ENCODE assay signal across 8 cellular contexts in genomic region chr16:72664480-72665408, GRCh38.
DNase-seq lines count a peak whose midpoint lies in the region; ATAC-seq, FAIRE-seq and TF ChIP-seq lines count a peak whose summit lies in the region.

No MANE protein-coding gene starts in this region.

- peak; percentile 54 for FAIRE-seq in pancreas (lab: Jason Lieb, UNC)

- POLR2A ChIA-PET in activated naive CD8-positive, alpha-beta T cell treated with anti-CD3 and anti-CD28 coated beads, Interleukin-2, amount 10 ng/mL, durations not matched to agents 7 days and 5 days (lab: Charles Lee): interaction anchor here (0.6 to 1.4 kb wide), 3 partner anchors 9 to 418 kb away, joined by 3 to 5 read pairs (median 4); no protein-coding TSS in a partner anchor

- peak overlapping the region; percentile 99 for H3K27ac Mint-ChIP-seq in activated naive CD8-positive, alpha-beta T cell treated with anti-CD3 and anti-CD28 coated beads, Interleukin-2, amount 10 ng/mL, durations not matched to agents 7 days and 5 days

- H3K27me3 Mint-ChIP-seq in activated naive CD8-positive, alpha-beta T cell treated with anti-CD3 and anti-CD28 coated beads, Interleukin-2, amount 10 ng/mL, durations not matched to agents 7 days and 5 days: no peaks in the 10 kb centered on the region

- peak overlapping the region; percentile 79 for H3K4me3 ChIP-seq in GM12865 (ENCODE audit: low read depth, low read length)
- peak overlapping the region; percentile 62 to 81 (median 71) for H3K4me3 ChIP-seq in pancreas
- H3K4me3 ChIP-seq in tibial nerve: peak overlapping the region; percentile 51 to 76 (median 72)

- DNase-seq in GM12865 (ENCODE audit: low read depth): peak; percentile 99
- peak; percentile 94 for DNase-seq in NCI-H1105 treated with DMSO at 0.1 percent for 48 hours (lab: John Stamatoyannopoulos, UW)
- DNase-seq in SKM-1 treated with dmso at 0.1 percent for 144 hours (lab: John Stamatoyannopoulos, UW; ENCODE audit: unreplicated experiment): peak; percentile 96
- peak; percentile 89 for DNase-seq in activated naive CD8-positive, alpha-beta T cell treated with anti-CD3 and anti-CD28 coated beads, Interleukin-2, amount 10 ng/mL, durations not matched to agents 7 days and 5 days
- peak; percentile 95 for DNase-seq in Right ventricle myocardium superior
- DNase-seq in pancreas: peak; percentile 89 to 98 (median 96)
- DNase-seq in tibial nerve (ENCODE audit: low spot score in 2 of 2): peak; percentile 91 to 96

- H3K27ac ChIP-seq in pancreas (no peak overlapping the region), tibial nerve (peak overlapping the region in 3 of 4 donors; percentile 41 to 76 (median 73))

- intact Hi-C loops in Right ventricle myocardium superior (cut with DNase I) (no loop called here), pancreas (cut with DNase I) (no loop called here)

- ATAC-seq in HG02678 (IDR thresholded peaks at IDR 0.05; ENCODE audit: unreplicated experiment) (peak; percentile 100), Right ventricle myocardium superior (ENCODE audit: poor library complexity) (peak; percentile 100), pancreas (peak; percentile 100)
- ATAC-seq in activated naive CD8-positive, alpha-beta T cell treated with anti-CD3 and anti-CD28 coated beads, Interleukin-2, amount 10 ng/mL, durations not matched to agents 7 days and 5 days (ENCODE audit: low read depth): peak; percentile 98

- 0% methylated on average over 58 to 61 of the region's 61 CpGs for WGBS in pancreas, 2 donors
- WGBS in tibial nerve, 2 donors: 1% methylated on average over 61 of the region's 61 CpGs

- TF ChIP-seq CTCF in GM12865 (IDR thresholded peaks at IDR 0.05; ENCODE audit: insufficient read depth, low read depth, low read length, missing control alignments) (no peak), pancreas (IDR thresholded peaks at IDR 0.05) (no peak), tibial nerve (IDR thresholded peaks at IDR 0.05) (peak in 1 of 5 experiments; percentile 43)

- H3K4me1 ChIP-seq in pancreas: no peaks in the 10 kb centered on the region
- H3K4me1 ChIP-seq in tibial nerve: peaks cover 0 to 22% (median 9%) of the 10 kb centered on the region in 4 donors

- H3K36me3 Mint-ChIP-seq in activated naive CD8-positive, alpha-beta T cell treated with anti-CD3 and anti-CD28 coated beads, Interleukin-2, amount 10 ng/mL, durations not matched to agents 7 days and 5 days: peaks cover 12% of the 10 kb centered on the region

- H3K9me3 ChIP-seq in pancreas (no peaks in the 10 kb centered on the region), tibial nerve (no peaks in the 10 kb centered on the region)

- TF ChIP-seq POLR2A in tibial nerve (IDR thresholded peaks at IDR 0.05): peak in 1 of 2 donors; percentile 35

- H3K4me3 Mint-ChIP-seq in activated naive CD8-positive, alpha-beta T cell treated with anti-CD3 and anti-CD28 coated beads, Interleukin-2, amount 10 ng/mL, durations not matched to agents 7 days and 5 days: peak overlapping the region; percentile 100

- H3K27me3 ChIP-seq in pancreas: peaks cover 0 to 6% (median 0%) of the 10 kb centered on the region in 4 donors
- H3K27me3 ChIP-seq in tibial nerve: no peaks in the 10 kb centered on the region

- H3K36me3 ChIP-seq in pancreas (no peaks in the 10 kb centered on the region), tibial nerve (no peaks in the 10 kb centered on the region)

- peaks cover 1% of the 10 kb centered on the region for H3K9me3 Mint-ChIP-seq in activated naive CD8-positive, alpha-beta T cell treated with anti-CD3 and anti-CD28 coated beads, Interleukin-2, amount 10 ng/mL, durations not matched to agents 7 days and 5 days

- peaks cover 21% of the 10 kb centered on the region for H3K4me1 Mint-ChIP-seq in activated naive CD8-positive, alpha-beta T cell treated with anti-CD3 and anti-CD28 coated beads, Interleukin-2, amount 10 ng/mL, durations not matched to agents 7 days and 5 days

- TF ChIP-seq EP300 in tibial nerve (IDR thresholded peaks at IDR 0.05): peak in 1 of 2 donors; percentile 33

Comparison
In these comparisons a context has a peak if more than half of its experiments do, and no peak if none do; other contexts are left out.
1. H3K27ac ChIP-seq: peak in tibial nerve (3 of 4); none in pancreas (0 of 4).
2. Peak in every context shown above with its lines, with median percentiles within 50 percentile points of each other: DNase-seq, H3K4me3 ChIP-seq and ATAC-seq.